1 cellular context compared by ENCODE assay signal in the genomic region with DNA sequence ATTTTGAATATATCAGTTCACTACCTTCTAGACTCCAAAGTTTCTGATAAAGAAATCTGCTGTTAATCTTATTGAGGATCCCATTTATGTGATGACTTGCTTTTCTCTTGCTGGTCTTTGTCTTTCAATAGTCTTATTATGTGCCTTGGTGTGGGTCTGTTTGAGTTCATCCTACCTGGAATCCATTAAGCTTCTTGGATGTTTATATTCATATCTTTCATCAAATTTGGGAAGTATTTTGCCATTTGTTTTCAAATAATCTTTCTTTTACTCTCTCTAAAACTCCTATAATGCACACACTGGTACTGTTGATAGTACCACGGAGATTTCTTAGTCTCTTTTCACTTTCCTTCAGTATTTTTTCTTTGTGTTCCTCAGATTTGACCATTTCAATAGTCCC.
"Had no signal": no experiment of that assay in that cellular context is flagged by ENCODE, and none has a peak within 500 bp of the region (broad histone marks: within the 10 kb centered on the region; RNA-seq: fewer than 3 reads in every experiment).

No MANE protein-coding gene starts in this region.

- H3K36me3 ChIP-seq: MG63 had no signal

- H3K4me3 ChIP-seq: MG63 had no signal
